Comparison of ENCODE assay signal across 12 cellular contexts in genomic region chr11:114169321-114169749, GRCh38.
DNase-seq lines count a peak whose midpoint lies in the region; ATAC-seq and TF ChIP-seq lines count a peak whose summit lies in the region.
"Had no signal": no experiment of that assay in that cellular context is flagged by ENCODE, and none has a peak within 500 bp of the region (broad histone marks: within the 10 kb centered on the region; RNA-seq: fewer than 3 reads in every experiment).

No MANE protein-coding gene starts in this region.

- peak overlapping the region; percentile 38 for H4K5ac ChIP-seq in H9 (ENCODE audit: insufficient read length, low read depth, low read length)

- no peak overlapping the region for H2BK12ac ChIP-seq in H9 (ENCODE audit: insufficient read length, low read depth, low read length)

- DNase-seq in AG08395 (ENCODE audit: low spot score) = peak; percentile 81
- DNase-seq in H9 = no peak
- no peak for DNase-seq in effector memory CD8-positive, alpha-beta T cell
- no peak for DNase-seq in stimulated activated CD4-positive, alpha-beta T cell treated with anti-CD3 and anti-CD28 coated beads, Interleukin-1b, Interleukin-23, amount 100 ng/mL, for 48 hours
- DNase-seq in activated CD4-positive, alpha-beta T cell treated with anti-CD3 and anti-CD28 coated beads for 48 hours = no peak
- DNase-seq: activated CD8-positive, alpha-beta memory T cell treated with anti-CD3 and anti-CD28 coated beads, Interleukin-2, amount 10 ng/mL, durations not matched to agents 7 days and 5 days; NCI-H510A had no signal

- no peaks in the 10 kb centered on the region for H4K20me1 ChIP-seq in H9 (ENCODE audit: control insufficient read depth, insufficient read depth, insufficient read length)

- no peaks in the 10 kb centered on the region for H3K4me1 ChIP-seq in H9 (ENCODE audit: insufficient read depth, low read length)
- peaks cover 80% of the 10 kb centered on the region for H3K4me1 ChIP-seq in parathyroid adenoma

- H3K23me2 ChIP-seq in H9 (ENCODE audit: insufficient read length, low read depth, low read length, poor library complexity, severe bottlenecking) = no peaks in the 10 kb centered on the region

- no peak overlapping the region for H3K56ac ChIP-seq in H9 (ENCODE audit: insufficient read length, low read depth, low read length)

- H3K4me2 ChIP-seq in H9 (ENCODE audit: insufficient read depth, insufficient read length, low read length) (no peak overlapping the region), parathyroid adenoma (ENCODE audit: low read length) (no peak overlapping the region)

- H3K14ac ChIP-seq in H9 (ENCODE audit: insufficient read depth, low read length) = no peak overlapping the region

- no peaks in the 10 kb centered on the region for H3K27me3 ChIP-seq in H9 (ENCODE audit: insufficient read depth, low read length)
- H3K27me3 ChIP-seq in parathyroid adenoma (ENCODE audit: control insufficient read depth, insufficient read depth, low read length) = no peaks in the 10 kb centered on the region

- H3K18ac ChIP-seq in H9 (ENCODE audit: insufficient read length, low read depth, low read length) = no peak overlapping the region

- H2BK15ac ChIP-seq in H9 (ENCODE audit: low read depth, low read length) = no peak overlapping the region

- H2BK5ac ChIP-seq in H9 (ENCODE audit: insufficient read length, low read length) = no peak overlapping the region

- no peak overlapping the region for H3K4ac ChIP-seq in H9 (ENCODE audit: low read depth, low read length)

- no peaks in the 10 kb centered on the region for H3K79me1 ChIP-seq in H9 (ENCODE audit: insufficient read depth, low read depth, low read length, poor library complexity, severe bottlenecking)

- TF ChIP-seq CTCF in H9 (conservative IDR thresholded peaks at IDR 0.05) (no peak), parathyroid adenoma (IDR thresholded peaks at IDR 0.05) (no peak)

- no peak overlapping the region for H2AK5ac ChIP-seq in H9 (ENCODE audit: insufficient read length, low read length)

- H3K23ac ChIP-seq in H9 (ENCODE audit: insufficient read length, low read depth, low read length) = no peak overlapping the region

- WGBS in H9 (ENCODE audit: extremely low coverage, insufficient read length, low lambda C conversion rate) = no CpG with 5 or more reads among the region's 9 CpGs

- H3K27me3 Mint-ChIP-seq in H9 (ENCODE audit: low read depth) = peaks cover 10% of the 10 kb centered on the region
- H3K27me3 Mint-ChIP-seq in effector memory CD8-positive, alpha-beta T cell = no peaks in the 10 kb centered on the region
- H3K27me3 Mint-ChIP-seq: activated CD8-positive, alpha-beta memory T cell treated with anti-CD3 and anti-CD28 coated beads, Interleukin-2, amount 10 ng/mL, durations not matched to agents 7 days and 5 days had no signal

- H3K27ac Mint-ChIP-seq in H9 = no peak overlapping the region
- peak overlapping the region; percentile 52 to 87 for H3K27ac Mint-ChIP-seq in effector memory CD8-positive, alpha-beta T cell

- no peaks in the 10 kb centered on the region for H3K9me3 ChIP-seq in H9 (ENCODE audit: control insufficient read depth, low read depth, low read length)
- no peaks in the 10 kb centered on the region for H3K9me3 ChIP-seq in parathyroid adenoma (ENCODE audit: control insufficient read depth, low read length)

- no peaks in the 10 kb centered on the region for H3K36me3 Mint-ChIP-seq in H9 (ENCODE audit: insufficient read depth in 1 of 3, low read depth in 3 of 3)
- H3K36me3 Mint-ChIP-seq in effector memory CD8-positive, alpha-beta T cell (ENCODE audit: insufficient read depth) = peaks cover 24% of the 10 kb centered on the region
- H3K36me3 Mint-ChIP-seq: activated CD8-positive, alpha-beta memory T cell treated with anti-CD3 and anti-CD28 coated beads, Interleukin-2, amount 10 ng/mL, durations not matched to agents 7 days and 5 days had no signal

- no peak overlapping the region for H4K8ac ChIP-seq in H9 (replicated peaks; ENCODE audit: insufficient read length, low read depth, low read length)

- H4K91ac ChIP-seq in H9 (ENCODE audit: insufficient read length, low read depth, low read length) = no peak overlapping the region

- H3K9me3 Mint-ChIP-seq in H9 = no peaks in the 10 kb centered on the region
- H3K9me3 Mint-ChIP-seq in effector memory CD8-positive, alpha-beta T cell = no peaks in the 10 kb centered on the region

- H2AFZ ChIP-seq in H9 (ENCODE audit: low read length) = no peak overlapping the region
- no peak overlapping the region for H2AFZ ChIP-seq in parathyroid adenoma

- no peak overlapping the region for H3K4me3 ChIP-seq in parathyroid adenoma (ENCODE audit: low read depth, low read length)

- H3K4me1 Mint-ChIP-seq in H9 = peaks cover 16 to 52% of the 10 kb centered on the region in 2 experiments
- peaks cover 82% of the 10 kb centered on the region in 2 donors for H3K4me1 Mint-ChIP-seq in effector memory CD8-positive, alpha-beta T cell (ENCODE audit: low read depth in 2 of 2)

- H2BK120ac ChIP-seq in H9 (ENCODE audit: low read depth, low read length, poor library complexity, severe bottlenecking) = no peak overlapping the region

- no peak overlapping the region for H3T11ph ChIP-seq in H9 (ENCODE audit: low read length)

- no peak for ATAC-seq in effector memory CD8-positive, alpha-beta T cell (replicated peaks)
- ATAC-seq in HG03442 (IDR thresholded peaks at IDR 0.05; ENCODE audit: unreplicated experiment) = no peak
- ATAC-seq in HG02970 (IDR thresholded peaks at IDR 0.05; ENCODE audit: low FRiP score, unreplicated experiment) = no peak
- ATAC-seq: activated CD8-positive, alpha-beta memory T cell treated with anti-CD3 and anti-CD28 coated beads, Interleukin-2, amount 10 ng/mL, durations not matched to agents 7 days and 5 days; left lobe of liver had no signal

- H3K27ac ChIP-seq in H9 (ENCODE audit: insufficient read length, low read depth, low read length) (no peak overlapping the region), parathyroid adenoma (peak overlapping the region; percentile 100)
- H3K27ac ChIP-seq: KMS-11 had no signal

- no peak overlapping the region; a peak in 1 of 5 replicates for H3K4me3 Mint-ChIP-seq in H9
- peak overlapping the region in 1 of 2 donors; percentile 74 for H3K4me3 Mint-ChIP-seq in effector memory CD8-positive, alpha-beta T cell
- H3K4me3 Mint-ChIP-seq: activated CD8-positive, alpha-beta memory T cell treated with anti-CD3 and anti-CD28 coated beads, Interleukin-2, amount 10 ng/mL, durations not matched to agents 7 days and 5 days had no signal

- H2BK20ac ChIP-seq in H9 (ENCODE audit: low read depth, low read length, poor library complexity, severe bottlenecking) = no peak overlapping the region

- no peaks in the 10 kb centered on the region for H3K36me3 ChIP-seq in parathyroid adenoma (ENCODE audit: control insufficient read depth, insufficient read depth, low read length)

- no peaks in the 10 kb centered on the region for H3K79me2 ChIP-seq in H9 (ENCODE audit: insufficient read depth, low read length)
- H3K79me2 ChIP-seq in parathyroid adenoma = peaks cover 48% of the 10 kb centered on the region

- H3K9ac ChIP-seq in H9 (ENCODE audit: extremely low read depth, insufficient read length, low read length) = no peak overlapping the region
- H3K9ac ChIP-seq in parathyroid adenoma = no peak overlapping the region
- H3K9ac ChIP-seq: KMS-11 had no signal

Comparison
In these comparisons a context has a peak if more than half of its experiments do, and no peak if none do; other contexts are left out.
1. H3K27ac Mint-ChIP-seq: peak in effector memory CD8-positive, alpha-beta T cell (2 of 2); none in H9 (0 of 3).